8 cellular contexts compared by ENCODE assay signal in genomic region chr10:104328916-104329710, GRCh38. TPM values are rescaled to one million over a fixed set of nuclear protein-coding genes. Genes with fewer than 3 reads are reported as not detected.
A peak's percentile ranks its signal among the peaks of the same experiment; 100 is the strongest.
DNase-seq lines count a peak whose midpoint lies in the region; ATAC-seq and TF ChIP-seq lines count a peak whose summit lies in the region.

No MANE protein-coding gene starts in this region.

- H3K9ac ChIP-seq in liver (ENCODE audit: low read depth in 1 of 2, low read length in 2 of 2) = no peak overlapping the region

- POLR2A ChIA-PET in activated B cell treated with CpG ODN at 0.5 μM for 24 hours (lab: Charles Lee) = interaction anchor here (1.1 to 1.7 kb wide), 4 partner anchors 9 to 23 kb away, joined by 4 to 17 read pairs (median 8); partner anchors contain the start of gene ITPRIP

- TF ChIP-seq RAD21 in liver (IDR thresholded peaks at IDR 0.05) = no peak

- H3K9me3 ChIP-seq in breast epithelium (no peaks in the 10 kb centered on the region), liver (ENCODE audit: control insufficient read depth in 4 of 4, low read length in 3 of 4) (no peaks in the 10 kb centered on the region)

- intact Hi-C loops in activated B cell treated with CpG ODN at 0.5 μM for 24 hours (cut with micrococcal nuclease) = loop anchor here (1.0 to 2.0 kb wide), 3 partner anchors 8 to 20 kb away; no protein-coding TSS in a partner anchor
- intact Hi-C loops in breast epithelium (cut with DNase I; ENCODE audit: low total_unique reads) = no loop called here

- H3K27ac ChIP-seq in breast epithelium (peak overlapping the region; percentile 89 to 97), liver (ENCODE audit: low read depth in 1 of 2, low read length in 2 of 2) (peak overlapping the region; percentile 23 to 69)

- H3K4me3 ChIP-seq in breast epithelium = peak overlapping the region; percentile 3 to 59 (median 27)
- no peak overlapping the region for H3K4me3 ChIP-seq in liver (ENCODE audit: low read depth in 1 of 3, low read length in 3 of 3)

- CTCF ChIA-PET in activated B cell treated with CpG ODN at 0.5 μM for 24 hours (lab: Charles Lee) = interaction anchor here (1.0 to 2.1 kb wide), 4 partner anchors 20 to 24 kb away, joined by 3 to 11 read pairs (median 4); no protein-coding TSS in a partner anchor

- H3K27me3 ChIP-seq in breast epithelium = no peaks in the 10 kb centered on the region
- H3K27me3 ChIP-seq in liver (ENCODE audit: control insufficient read depth in 4 of 4, insufficient read depth in 4 of 4, low read length in 3 of 4) = no peaks in the 10 kb centered on the region

- H3K27ac Mint-ChIP-seq in activated B cell treated with CpG ODN at 0.5 μM for 24 hours = peak overlapping the region; percentile 72

- ATAC-seq in GM21447 (IDR thresholded peaks at IDR 0.05; ENCODE audit: unreplicated experiment) (peak; percentile 59), activated B cell treated with CpG ODN at 0.5 μM for 24 hours (ENCODE audit: low read depth) (peak; percentile 82), GM21381 (IDR thresholded peaks at IDR 0.05; ENCODE audit: unreplicated experiment) (no peak)

- no peaks in the 10 kb centered on the region for H3K9me3 Mint-ChIP-seq in activated B cell treated with CpG ODN at 0.5 μM for 24 hours

- H3K4me1 ChIP-seq in breast epithelium (peaks cover 37 to 47% of the 10 kb centered on the region in 2 donors), liver (ENCODE audit: control insufficient read depth in 4 of 4, insufficient read depth in 4 of 4, low read length in 3 of 4) (peaks cover 0 to 28% (median 13%) of the 10 kb centered on the region in 4 donors)

- H3K4me3 Mint-ChIP-seq in activated B cell treated with CpG ODN at 0.5 μM for 24 hours = peak overlapping the region; percentile 50

- H3K27me3 Mint-ChIP-seq in activated B cell treated with CpG ODN at 0.5 μM for 24 hours = no peaks in the 10 kb centered on the region

- no peak for TF ChIP-seq POLR2A in breast epithelium (IDR thresholded peaks at IDR 0.05)

- no peaks in the 10 kb centered on the region for H3K36me3 ChIP-seq in breast epithelium
- no peaks in the 10 kb centered on the region for H3K36me3 ChIP-seq in liver (ENCODE audit: control insufficient read depth in 4 of 4, insufficient read depth in 3 of 4, low read depth in 1 of 4, low read length in 3 of 4)

- 76% methylated on average over 15 of the region's 15 CpGs for WGBS in liver

- in situ Hi-C loops in KBM-7 (cut with MboI; ENCODE audit: low pct_unique_long_range_greater_than_20kb, low sequenced_read_pairs) = no loop called here

- peaks cover 29% of the 10 kb centered on the region for H3K36me3 Mint-ChIP-seq in activated B cell treated with CpG ODN at 0.5 μM for 24 hours (ENCODE audit: low read depth)

- peak; percentile 81 for DNase-seq in AG08395 (ENCODE audit: low spot score)
- peak; percentile 67 for DNase-seq in KBM-7
- peak; percentile 44 for DNase-seq in activated B cell treated with CpG ODN at 0.5 μM for 24 hours
- DNase-seq in breast epithelium (ENCODE audit: low spot score in 2 of 2) = peak; percentile 51 to 65
- DNase-seq in stimulated activated CD4-positive, alpha-beta T cell treated with anti-CD3 and anti-CD28 coated beads, Interleukin-4, amount 100 ng/mL, for 1 hour = peak; percentile 68

- peaks cover 95% of the 10 kb centered on the region for H3K4me1 Mint-ChIP-seq in activated B cell treated with CpG ODN at 0.5 μM for 24 hours

- TF ChIP-seq CTCF in activated B cell treated with CpG ODN at 0.5 μM for 24 hours (IDR thresholded peaks at IDR 0.05) = no peak
- no peak for TF ChIP-seq CTCF in breast epithelium (IDR thresholded peaks at IDR 0.05)
- no peak for TF ChIP-seq CTCF in liver (IDR thresholded peaks at IDR 0.05; ENCODE audit: low read depth, low read length, missing input control)

TF ChIP-seq in liver, 16 proteins besides CTCF, POLR2A, EP300 and RAD21:
- TF ChIP-seq RXRA (IDR thresholded peaks at IDR 0.05) = no peak
- TF ChIP-seq GABPA (IDR thresholded peaks at IDR 0.05 in 1 of 2, conservative IDR thresholded peaks at IDR 0.05 in 1 of 2) = no peak
- no peak for TF ChIP-seq HNF4A (conservative IDR thresholded peaks at IDR 0.05)
- TF ChIP-seq NR2F2 (IDR thresholded peaks at IDR 0.05) = no peak
- TF ChIP-seq SP1 (IDR thresholded peaks at IDR 0.05) = no peak
- no peak for TF ChIP-seq JUND (IDR thresholded peaks at IDR 0.05)
- TF ChIP-seq HNF4G (IDR thresholded peaks at IDR 0.05) = no peak
- TF ChIP-seq REST (IDR thresholded peaks at IDR 0.05) = no peak
- no peak for TF ChIP-seq EGR1 (IDR thresholded peaks at IDR 0.05; ENCODE audit: low read depth in 2 of 2)
- TF ChIP-seq TAF1 (conservative IDR thresholded peaks at IDR 0.05) = no peak
- no peak for TF ChIP-seq FOXA1 (IDR thresholded peaks at IDR 0.05)
- no peak for TF ChIP-seq MAX (IDR thresholded peaks at IDR 0.05)
- no peak for TF ChIP-seq ATF3 (IDR thresholded peaks at IDR 0.05)
- TF ChIP-seq FOXA2 (IDR thresholded peaks at IDR 0.05) = no peak
- TF ChIP-seq ZBTB33 (IDR thresholded peaks at IDR 0.05) = no peak
- no peak for TF ChIP-seq YY1 (IDR thresholded peaks at IDR 0.05)

RNA-seq across cellular contexts. Expression of gene ITPRIP, which starts 9.2 kb away (rescaled TPM):
- 21.3 and 26.1 TPM in 2 replicates for total RNA-seq in activated B cell treated with CpG ODN at 0.5 μM for 24 hours
- total RNA-seq in breast epithelium = 10 to 100 TPM; 12.0 to 35.4 (median 20.9) TPM
- 1 to 10 TPM; 7.7 to 7.9 TPM for total RNA-seq in liver
- polyA plus RNA-seq in liver = 1 to 10 TPM; 3.5 to 4.2 TPM

RNA-seq across cellular contexts. Expression of gene CFAP58, which starts 24.5 kb away (rescaled TPM):
- not detected in 2 replicates for total RNA-seq in activated B cell treated with CpG ODN at 0.5 μM for 24 hours
- total RNA-seq in breast epithelium = under 1 TPM; 0.16 to 0.98 (median 0.88) TPM
- under 1 TPM; 0.08 to 0.09 TPM for total RNA-seq in liver
- under 1 TPM in 1 of 2 donors, not detected in 1; 0.01 TPM for polyA plus RNA-seq in liver

Comparison
In these comparisons a context has a peak if more than half of its experiments do, and no peak if none do; other contexts are left out.
1. H3K4me3 ChIP-seq: peak in breast epithelium (3 of 3); none in liver (0 of 3).
2. Peak in every context shown above with its lines, with median percentiles within 50 percentile points of each other: DNase-seq.